ENCODE assay signal across 1 cellular context in genomic region chr9:899440-900184, GRCh38.
TF ChIP-seq lines count a peak whose summit lies in the region.

No MANE protein-coding gene starts in this region.

TF ChIP-seq in HEK293, 187 proteins besides CTCF, POLR2A, EP300 and RAD21 (continued from another document and continues in another):
- TF ChIP-seq, protein P1, sequence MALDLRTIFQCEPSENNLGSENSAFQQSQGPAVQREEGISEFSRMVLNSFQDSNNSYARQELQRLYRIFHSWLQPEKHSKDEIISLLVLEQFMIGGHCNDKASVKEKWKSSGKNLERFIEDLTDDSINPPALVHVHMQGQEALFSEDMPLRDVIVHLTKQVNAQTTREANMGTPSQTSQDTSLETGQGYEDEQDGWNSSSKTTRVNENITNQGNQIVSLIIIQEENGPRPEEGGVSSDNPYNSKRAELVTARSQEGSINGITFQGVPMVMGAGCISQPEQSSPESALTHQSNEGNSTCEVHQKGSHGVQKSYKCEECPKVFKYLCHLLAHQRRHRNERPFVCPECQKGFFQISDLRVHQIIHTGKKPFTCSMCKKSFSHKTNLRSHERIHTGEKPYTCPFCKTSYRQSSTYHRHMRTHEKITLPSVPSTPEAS (tag by site-specific recombination; IDR thresholded peaks at IDR 0.05) = no peak
- TF ChIP-seq ZNF274 (IDR thresholded peaks at IDR 0.05; ENCODE audit: low read length) = no peak
- no peak for TF ChIP-seq ZNF274 (tag by site-specific recombination; IDR thresholded peaks at IDR 0.05; ENCODE audit: borderline replicate concordance)
- no peak for TF ChIP-seq ZNF112 (tag by site-specific recombination; IDR thresholded peaks at IDR 0.05)
- TF ChIP-seq ZNF596 (tag by site-specific recombination; IDR thresholded peaks at IDR 0.05) = 0 out of 2 replicates have a peak, but pooled peaks have one; percentile 15
- TF ChIP-seq GLIS1 (tag by site-specific recombination; IDR thresholded peaks at IDR 0.05) = peak; percentile 51
- no peak for TF ChIP-seq ZNF677 (tag by site-specific recombination; IDR thresholded peaks at IDR 0.05)
- no peak for TF ChIP-seq ZNF133 (tag by site-specific recombination; IDR thresholded peaks at IDR 0.05)
- TF ChIP-seq ZNF521 (tag by site-specific recombination; IDR thresholded peaks at IDR 0.05) = no peak
- TF ChIP-seq ZNF692 (tag by site-specific recombination; IDR thresholded peaks at IDR 0.05) = no peak
- TF ChIP-seq ZSCAN18 (tag by site-specific recombination; IDR thresholded peaks at IDR 0.05) = no peak
- peak; percentile 40; the same call in 1 of the 2 replicates for TF ChIP-seq IKZF3 (tag by site-specific recombination; IDR thresholded peaks at IDR 0.05)
- TF ChIP-seq BCL6B (tag by site-specific recombination; IDR thresholded peaks at IDR 0.05) = no peak
- TF ChIP-seq, protein P2, sequence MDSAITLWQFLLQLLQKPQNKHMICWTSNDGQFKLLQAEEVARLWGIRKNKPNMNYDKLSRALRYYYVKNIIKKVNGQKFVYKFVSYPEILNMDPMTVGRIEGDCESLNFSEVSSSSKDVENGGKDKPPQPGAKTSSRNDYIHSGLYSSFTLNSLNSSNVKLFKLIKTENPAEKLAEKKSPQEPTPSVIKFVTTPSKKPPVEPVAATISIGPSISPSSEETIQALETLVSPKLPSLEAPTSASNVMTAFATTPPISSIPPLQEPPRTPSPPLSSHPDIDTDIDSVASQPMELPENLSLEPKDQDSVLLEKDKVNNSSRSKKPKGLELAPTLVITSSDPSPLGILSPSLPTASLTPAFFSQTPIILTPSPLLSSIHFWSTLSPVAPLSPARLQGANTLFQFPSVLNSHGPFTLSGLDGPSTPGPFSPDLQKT (IDR thresholded peaks at IDR 0.05; ENCODE audit: borderline replicate concordance, low read depth, low read length) = no peak
- TF ChIP-seq, protein P3, sequence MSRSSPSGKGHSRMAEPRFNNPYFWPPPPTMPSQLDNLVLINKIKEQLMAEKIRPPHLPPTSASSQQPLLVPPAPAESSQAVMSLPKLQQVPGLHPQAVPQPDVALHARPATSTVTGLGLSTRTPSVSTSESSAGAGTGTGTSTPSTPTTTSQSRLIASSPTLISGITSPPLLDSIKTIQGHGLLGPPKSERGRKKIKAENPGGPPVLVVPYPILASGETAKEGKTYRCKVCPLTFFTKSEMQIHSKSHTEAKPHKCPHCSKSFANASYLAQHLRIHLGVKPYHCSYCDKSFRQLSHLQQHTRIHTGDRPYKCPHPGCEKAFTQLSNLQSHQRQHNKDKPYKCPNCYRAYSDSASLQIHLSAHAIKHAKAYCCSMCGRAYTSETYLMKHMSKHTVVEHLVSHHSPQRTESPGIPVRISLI (tag by site-specific recombination; IDR thresholded peaks at IDR 0.05) = no peak
- no peak for TF ChIP-seq ZNF555 (tag by site-specific recombination; conservative IDR thresholded peaks at IDR 0.05)
- TF ChIP-seq ZNF510 (tag by site-specific recombination; IDR thresholded peaks at IDR 0.05; ENCODE audit: insufficient replicate concordance) = no peak
- no peak for TF ChIP-seq ZFP41 (tag by site-specific recombination; IDR thresholded peaks at IDR 0.05; ENCODE audit: borderline replicate concordance)
- TF ChIP-seq ZNF394 (tag by site-specific recombination; IDR thresholded peaks at IDR 0.05; ENCODE audit: borderline replicate concordance) = no peak
- no peak for TF ChIP-seq ZNF48 (tag by site-specific recombination; IDR thresholded peaks at IDR 0.05)
- peak; percentile 80 for TF ChIP-seq ZBTB17 (tag by site-specific recombination; IDR thresholded peaks at IDR 0.05)
- no peak for TF ChIP-seq ZNF214 (tag by site-specific recombination; IDR thresholded peaks at IDR 0.05; ENCODE audit: borderline replicate concordance)
- no peak for TF ChIP-seq ZNF202 (tag by site-specific recombination; IDR thresholded peaks at IDR 0.05; ENCODE audit: borderline replicate concordance)
- TF ChIP-seq ZNF433 (tag by site-specific recombination; IDR thresholded peaks at IDR 0.05; ENCODE audit: low read depth) = no peak
- TF ChIP-seq, protein P4, sequence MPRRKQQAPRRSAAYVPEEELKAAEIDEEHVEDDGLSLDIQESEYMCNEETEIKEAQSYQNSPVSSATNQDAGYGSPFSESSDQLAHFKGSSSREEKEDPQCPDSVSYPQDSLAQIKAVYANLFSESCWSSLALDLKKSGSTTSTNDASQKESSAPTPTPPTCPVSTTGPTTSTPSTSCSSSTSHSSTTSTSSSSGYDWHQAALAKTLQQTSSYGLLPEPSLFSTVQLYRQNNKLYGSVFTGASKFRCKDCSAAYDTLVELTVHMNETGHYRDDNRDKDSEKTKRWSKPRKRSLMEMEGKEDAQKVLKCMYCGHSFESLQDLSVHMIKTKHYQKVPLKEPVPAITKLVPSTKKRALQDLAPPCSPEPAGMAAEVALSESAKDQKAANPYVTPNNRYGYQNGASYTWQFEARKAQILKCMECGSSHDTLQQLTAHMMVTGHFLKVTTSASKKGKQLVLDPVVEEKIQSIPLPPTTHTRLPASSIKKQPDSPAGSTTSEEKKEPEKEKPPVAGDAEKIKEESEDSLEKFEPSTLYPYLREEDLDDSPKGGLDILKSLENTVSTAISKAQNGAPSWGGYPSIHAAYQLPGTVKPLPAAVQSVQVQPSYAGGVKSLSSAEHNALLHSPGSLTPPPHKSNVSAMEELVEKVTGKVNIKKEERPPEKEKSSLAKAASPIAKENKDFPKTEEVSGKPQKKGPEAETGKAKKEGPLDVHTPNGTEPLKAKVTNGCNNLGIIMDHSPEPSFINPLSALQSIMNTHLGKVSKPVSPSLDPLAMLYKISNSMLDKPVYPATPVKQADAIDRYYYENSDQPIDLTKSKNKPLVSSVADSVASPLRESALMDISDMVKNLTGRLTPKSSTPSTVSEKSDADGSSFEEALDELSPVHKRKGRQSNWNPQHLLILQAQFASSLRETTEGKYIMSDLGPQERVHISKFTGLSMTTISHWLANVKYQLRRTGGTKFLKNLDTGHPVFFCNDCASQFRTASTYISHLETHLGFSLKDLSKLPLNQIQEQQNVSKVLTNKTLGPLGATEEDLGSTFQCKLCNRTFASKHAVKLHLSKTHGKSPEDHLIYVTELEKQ (tag by site-specific recombination; IDR thresholded peaks at IDR 0.05; ENCODE audit: borderline replicate concordance) = peak; percentile 80; the same call in 1 of the 2 replicates
- peak; percentile 3; the same call in 1 of the 2 replicates for TF ChIP-seq ZNF561 (tag by site-specific recombination; IDR thresholded peaks at IDR 0.05; ENCODE audit: borderline replicate concordance)
- TF ChIP-seq ZFHX2 (tag by site-specific recombination; conservative IDR thresholded peaks at IDR 0.05) = 0 out of 2 replicates have a peak, but pooled peaks have one; percentile 25
- no peak for TF ChIP-seq ZBTB21 (tag by site-specific recombination; IDR thresholded peaks at IDR 0.05)
- no peak for TF ChIP-seq ZNF830 (tag by site-specific recombination; IDR thresholded peaks at IDR 0.05; ENCODE audit: low read depth)
- TF ChIP-seq GFI1B (tag by site-specific recombination; IDR thresholded peaks at IDR 0.05) = peak; percentile 64; the same call in 1 of the 2 replicates
- no peak for TF ChIP-seq SCRT1 (tag by site-specific recombination; IDR thresholded peaks at IDR 0.05; ENCODE audit: borderline replicate concordance)
- TF ChIP-seq ZNF416 (tag by site-specific recombination; IDR thresholded peaks at IDR 0.05) = no peak
- peak; percentile 88 for TF ChIP-seq KLF1 (tag by site-specific recombination; IDR thresholded peaks at IDR 0.05)
- TF ChIP-seq ZBTB44 (tag by site-specific recombination; IDR thresholded peaks at IDR 0.05) = peak; percentile 96
- no peak for TF ChIP-seq ZNF157 (tag by site-specific recombination; IDR thresholded peaks at IDR 0.05)
- no peak for TF ChIP-seq SALL2 (tag by site-specific recombination; IDR thresholded peaks at IDR 0.05; ENCODE audit: borderline replicate concordance)
- no peak for TF ChIP-seq ZNF777 (tag by site-specific recombination; IDR thresholded peaks at IDR 0.05; ENCODE audit: borderline replicate concordance)
- TF ChIP-seq ZNF529 (tag by site-specific recombination; IDR thresholded peaks at IDR 0.05; ENCODE audit: insufficient replicate concordance) = no peak
- no peak for TF ChIP-seq ZNF248 (tag by site-specific recombination; IDR thresholded peaks at IDR 0.05)
- TF ChIP-seq REST (tag by site-specific recombination; IDR thresholded peaks at IDR 0.05) = no peak; the same call in 1 of the 2 replicates
- TF ChIP-seq ZNF548 (tag by site-specific recombination; IDR thresholded peaks at IDR 0.05) = no peak
- TF ChIP-seq, protein P5, sequence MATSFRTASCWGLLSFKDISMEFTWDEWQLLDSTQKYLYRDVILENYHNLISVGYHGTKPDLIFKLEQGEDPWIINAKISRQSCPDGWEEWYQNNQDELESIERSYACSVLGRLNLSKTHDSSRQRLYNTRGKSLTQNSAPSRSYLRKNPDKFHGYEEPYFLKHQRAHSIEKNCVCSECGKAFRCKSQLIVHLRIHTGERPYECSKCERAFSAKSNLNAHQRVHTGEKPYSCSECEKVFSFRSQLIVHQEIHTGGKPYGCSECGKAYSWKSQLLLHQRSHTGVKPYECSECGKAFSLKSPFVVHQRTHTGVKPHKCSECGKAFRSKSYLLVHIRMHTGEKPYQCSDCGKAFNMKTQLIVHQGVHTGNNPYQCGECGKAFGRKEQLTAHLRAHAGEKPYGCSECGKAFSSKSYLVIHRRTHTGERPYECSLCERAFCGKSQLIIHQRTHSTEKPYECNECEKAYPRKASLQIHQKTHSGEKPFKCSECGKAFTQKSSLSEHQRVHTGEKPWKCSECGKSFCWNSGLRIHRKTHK (tag by site-specific recombination; IDR thresholded peaks at IDR 0.05) = no peak
- no peak for TF ChIP-seq ZNF560 (tag by site-specific recombination; IDR thresholded peaks at IDR 0.05; ENCODE audit: borderline replicate concordance)
- no peak for TF ChIP-seq KLF10 (tag by site-specific recombination; IDR thresholded peaks at IDR 0.05)
- peak; percentile 53; the same call in 1 of the 2 replicates for TF ChIP-seq ZNF366 (tag by site-specific recombination; conservative IDR thresholded peaks at IDR 0.05)
- no peak for TF ChIP-seq ZIC2 (tag by site-specific recombination; IDR thresholded peaks at IDR 0.05)
- TF ChIP-seq ZNF239 (tag by site-specific recombination; IDR thresholded peaks at IDR 0.05) = no peak
- TF ChIP-seq ZBTB1 (tag by site-specific recombination; IDR thresholded peaks at IDR 0.05) = no peak
